ENCODE assay signal across 1 cellular context in the genomic region with DNA sequence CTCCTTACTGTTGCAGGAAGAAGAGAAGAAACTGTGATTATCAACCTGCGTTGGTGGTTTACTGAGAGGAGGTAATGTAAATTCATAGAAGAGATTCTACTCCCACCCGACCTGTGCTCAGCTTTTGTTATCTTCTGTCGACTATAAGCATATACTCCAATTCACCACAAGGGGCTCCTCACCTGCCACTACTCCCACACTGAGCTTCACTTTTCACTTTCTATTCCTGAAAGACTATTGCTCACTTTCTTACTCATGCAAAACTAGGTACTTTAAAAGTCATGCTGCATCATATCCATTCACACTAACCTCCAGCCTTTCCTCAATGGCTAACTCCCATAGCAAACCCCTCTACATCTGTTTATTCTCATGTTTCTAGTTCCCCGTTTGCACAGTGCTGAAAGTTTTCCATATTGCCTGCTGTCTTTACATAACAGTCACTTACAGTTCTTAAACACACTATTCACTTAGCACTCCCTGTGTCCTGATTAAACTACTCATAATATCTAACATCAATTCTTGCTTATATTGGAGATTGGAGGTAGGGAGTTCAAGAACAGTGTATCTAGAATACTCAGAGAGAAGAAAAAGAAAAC.
TF ChIP-seq lines count a peak whose summit lies in the region.

No MANE protein-coding gene starts in this region.

TF ChIP-seq in GM23338, 12 proteins besides CTCF, POLR2A, EP300 and RAD21 (continued from another document):
- TF ChIP-seq CREB1 (CRISPR knock-in tag; IDR thresholded peaks at IDR 0.05; ENCODE audit: low read depth): no peak
- TF ChIP-seq EZH2 (IDR thresholded peaks at IDR 0.05; ENCODE audit: low read depth, unreplicated experiment): no peak
